8 cellular contexts compared by ENCODE assay signal in the genomic region with DNA sequence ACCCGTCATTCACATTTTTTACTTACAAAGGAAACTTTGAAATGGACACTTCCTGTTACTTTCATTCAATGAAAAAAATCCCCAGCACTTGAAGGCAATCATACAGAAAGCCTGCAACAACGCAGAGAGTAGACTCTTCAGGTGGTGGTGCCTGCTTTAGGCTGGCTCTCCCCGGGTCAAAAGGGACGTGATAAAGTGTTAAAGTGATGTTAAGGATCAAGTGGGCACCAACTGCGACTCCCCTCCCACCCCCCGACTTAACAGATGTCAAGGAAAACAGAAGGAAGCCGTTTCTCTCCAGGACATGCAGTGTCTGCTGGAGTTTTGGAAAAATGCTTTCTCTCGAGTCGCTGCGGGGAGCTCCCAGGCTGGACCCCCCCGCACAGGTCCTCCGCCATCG. TPM values are rescaled to one million over a fixed set of nuclear protein-coding genes. Genes with fewer than 3 reads are reported as not detected.
DNase-seq lines count a peak whose midpoint lies in the region; ATAC-seq and TF ChIP-seq lines count a peak whose summit lies in the region.

No MANE protein-coding gene starts in this region.

- H4K20me1 ChIP-seq in BLaER1 treated with 17β-estradiol and CSF1 and Interleukin-3, amounts not matched to agents 10 nM and 100 nM, result peaks cover 0 to 5% (median 0%) of the 10 kb centered on the region in 11 experiments; a peak in 3 of 22 replicates

- TF ChIP-seq CTCF in HEK293 (tag by site-specific recombination; IDR thresholded peaks at IDR 0.05) (no peak), upper lobe of left lung (IDR thresholded peaks at IDR 0.05) (no peak)

- H3K4me3 ChIP-seq in BLaER1 treated with 17β-estradiol and CSF1 and Interleukin-3, amounts not matched to agents 10 nM and 100 nM, result peak overlapping the region in 9 of 10 experiments; percentile 23 to 68 (median 64); a peak in 12 of 20 replicates
- H3K4me3 ChIP-seq in HEK293 (ENCODE audit: low read depth, low read length) (peak overlapping the region; percentile 25), upper lobe of left lung (peak overlapping the region in 3 of 4 donors; percentile 58 to 60 (median 58))

- H3K27me3 ChIP-seq in BLaER1 treated with 17β-estradiol and CSF1 and Interleukin-3, amounts not matched to agents 10 nM and 100 nM, result peaks cover 11 to 19% (median 15%) of the 10 kb centered on the region in 11 experiments; a peak in 20 of 22 replicates
- peaks cover 0 to 14% (median 6%) of the 10 kb centered on the region in 4 donors for H3K27me3 ChIP-seq in upper lobe of left lung

- peak in 1 of 2 donors; percentile 5 for DNase-seq in activated naive CD4-positive, alpha-beta T cell treated with anti-CD3 and anti-CD28 coated beads, Interleukin-2, amount 50 U/mL, for 72 hours (ENCODE audit: low spot score in 2 of 2)
- peak; percentile 18 for DNase-seq in kidney tubule cell (ENCODE audit: low spot score)
- no peak for DNase-seq in upper lobe of left lung

- WGBS in upper lobe of left lung, 2 donors, result 0 to 3% methylated on average over 6 to 13 of the region's 13 CpGs

- no peaks in the 10 kb centered on the region for H3K36me3 Mint-ChIP-seq in activated naive CD4-positive, alpha-beta T cell treated with anti-CD3 and anti-CD28 coated beads, Interleukin-2, amount 50 U/mL, for 72 hours

- no peak overlapping the region for H3K27ac Mint-ChIP-seq in activated naive CD4-positive, alpha-beta T cell treated with anti-CD3 and anti-CD28 coated beads, Interleukin-2, amount 50 U/mL, for 72 hours

- H3K9ac ChIP-seq in BLaER1 treated with 17β-estradiol and CSF1 and Interleukin-3, amounts not matched to agents 10 nM and 100 nM, result peak overlapping the region in 6 of 11 experiments; percentile 52 to 59 (median 56); a peak in 9 of 22 replicates

- CTCF ChIA-PET in HEK293 (lab: Yijun Ruan, JAX), result interaction anchor here (1.1 to 1.6 kb wide), 3 partner anchors 23 to 39 kb away, joined by 4 to 6 read pairs (median 6); no protein-coding TSS in a partner anchor

- POLR2A ChIA-PET in HEK293 (lab: Yijun Ruan, JAX), result interaction anchor here (0.7 to 1.1 kb wide), 4 partner anchors 9 to 32 kb away, joined by 3 to 4 read pairs (median 4); a partner anchor contains a TSS

- peak overlapping the region in 6 of 11 experiments; percentile 24 to 66 (median 44); a peak in 10 of 22 replicates for H3K27ac ChIP-seq in BLaER1 treated with 17β-estradiol and CSF1 and Interleukin-3, amounts not matched to agents 10 nM and 100 nM
- H3K27ac ChIP-seq in HEK293 (ENCODE audit: extremely low read depth, low read depth, low read length) (no peak overlapping the region; the same call in 1 of the 2 replicates), upper lobe of left lung (no peak overlapping the region)

- peak; percentile 12 to 25 for ATAC-seq in activated naive CD4-positive, alpha-beta T cell treated with anti-CD3 and anti-CD28 coated beads, Interleukin-2, amount 50 U/mL, for 72 hours
- ATAC-seq in upper lobe of left lung (ENCODE audit: low FRiP score in 2 of 2), result no peak
- no peak for ATAC-seq in GM18870 (IDR thresholded peaks at IDR 0.05; ENCODE audit: unreplicated experiment)
- ATAC-seq in HG02840 (IDR thresholded peaks at IDR 0.05; ENCODE audit: low FRiP score, unreplicated experiment), result no peak
- no peak for ATAC-seq in HG02884 (IDR thresholded peaks at IDR 0.05; ENCODE audit: unreplicated experiment)

- TF ChIP-seq POLR2A in upper lobe of left lung (IDR thresholded peaks at IDR 0.05), result no peak

- no peaks in the 10 kb centered on the region for H3K36me3 ChIP-seq in BLaER1 treated with 17β-estradiol and CSF1 and Interleukin-3, amounts not matched to agents 10 nM and 100 nM
- H3K36me3 ChIP-seq in HEK293 (ENCODE audit: control insufficient read depth in 2 of 2, insufficient read depth in 1 of 2, low read length in 2 of 2) (no peaks in the 10 kb centered on the region), upper lobe of left lung (no peaks in the 10 kb centered on the region)

- no peak for TF ChIP-seq EP300 in upper lobe of left lung (IDR thresholded peaks at IDR 0.05)

- peaks cover 12 to 43% (median 21%) of the 10 kb centered on the region in 10 experiments; a peak in 16 of 20 replicates for H3K4me1 ChIP-seq in BLaER1 treated with 17β-estradiol and CSF1 and Interleukin-3, amounts not matched to agents 10 nM and 100 nM
- H3K4me1 ChIP-seq in HEK293 (ENCODE audit: control insufficient read depth, insufficient read depth, low read length), result peaks cover 3% of the 10 kb centered on the region; the same call in 1 of the 2 replicates
- peaks cover 9 to 17% (median 13%) of the 10 kb centered on the region in 4 donors for H3K4me1 ChIP-seq in upper lobe of left lung

- H3K9me3 Mint-ChIP-seq in activated naive CD4-positive, alpha-beta T cell treated with anti-CD3 and anti-CD28 coated beads, Interleukin-2, amount 50 U/mL, for 72 hours, result no peaks in the 10 kb centered on the region

- H3K4me2 ChIP-seq in BLaER1 treated with 17β-estradiol and CSF1 and Interleukin-3, amounts not matched to agents 10 nM and 100 nM, result peak overlapping the region; percentile 68 to 83 (median 79)

- no peaks in the 10 kb centered on the region for H3K9me3 ChIP-seq in BLaER1 treated with 17β-estradiol and CSF1 and Interleukin-3, amounts not matched to agents 10 nM and 100 nM (replicated peaks in 1 of 11)
- H3K9me3 ChIP-seq in HEK293 (ENCODE audit: control insufficient read depth, insufficient read depth, low read depth, low read length) (no peaks in the 10 kb centered on the region), upper lobe of left lung (no peaks in the 10 kb centered on the region)

TF ChIP-seq in HEK293, 187 proteins besides CTCF, POLR2A, EP300 and RAD21 (continues in another document):
- TF ChIP-seq ZNF138 (tag by site-specific recombination; IDR thresholded peaks at IDR 0.05; ENCODE audit: borderline replicate concordance) (no peak), ZNF549 (tag by site-specific recombination; IDR thresholded peaks at IDR 0.05) (no peak), SCRT2 (tag by site-specific recombination; IDR thresholded peaks at IDR 0.05) (peak; percentile 34; the same call in 1 of the 2 replicates), ZNF423 (tag by site-specific recombination; IDR thresholded peaks at IDR 0.05) (no peak), ZNF202 (tag by site-specific recombination; IDR thresholded peaks at IDR 0.05; ENCODE audit: borderline replicate concordance) (no peak), ZNF121 (tag by site-specific recombination; IDR thresholded peaks at IDR 0.05) (no peak), ZIC2 (tag by site-specific recombination; IDR thresholded peaks at IDR 0.05) (peak; percentile 80), PRDM1 (tag by site-specific recombination; IDR thresholded peaks at IDR 0.05) (peak; percentile 52)
- TF ChIP-seq, protein P1, sequence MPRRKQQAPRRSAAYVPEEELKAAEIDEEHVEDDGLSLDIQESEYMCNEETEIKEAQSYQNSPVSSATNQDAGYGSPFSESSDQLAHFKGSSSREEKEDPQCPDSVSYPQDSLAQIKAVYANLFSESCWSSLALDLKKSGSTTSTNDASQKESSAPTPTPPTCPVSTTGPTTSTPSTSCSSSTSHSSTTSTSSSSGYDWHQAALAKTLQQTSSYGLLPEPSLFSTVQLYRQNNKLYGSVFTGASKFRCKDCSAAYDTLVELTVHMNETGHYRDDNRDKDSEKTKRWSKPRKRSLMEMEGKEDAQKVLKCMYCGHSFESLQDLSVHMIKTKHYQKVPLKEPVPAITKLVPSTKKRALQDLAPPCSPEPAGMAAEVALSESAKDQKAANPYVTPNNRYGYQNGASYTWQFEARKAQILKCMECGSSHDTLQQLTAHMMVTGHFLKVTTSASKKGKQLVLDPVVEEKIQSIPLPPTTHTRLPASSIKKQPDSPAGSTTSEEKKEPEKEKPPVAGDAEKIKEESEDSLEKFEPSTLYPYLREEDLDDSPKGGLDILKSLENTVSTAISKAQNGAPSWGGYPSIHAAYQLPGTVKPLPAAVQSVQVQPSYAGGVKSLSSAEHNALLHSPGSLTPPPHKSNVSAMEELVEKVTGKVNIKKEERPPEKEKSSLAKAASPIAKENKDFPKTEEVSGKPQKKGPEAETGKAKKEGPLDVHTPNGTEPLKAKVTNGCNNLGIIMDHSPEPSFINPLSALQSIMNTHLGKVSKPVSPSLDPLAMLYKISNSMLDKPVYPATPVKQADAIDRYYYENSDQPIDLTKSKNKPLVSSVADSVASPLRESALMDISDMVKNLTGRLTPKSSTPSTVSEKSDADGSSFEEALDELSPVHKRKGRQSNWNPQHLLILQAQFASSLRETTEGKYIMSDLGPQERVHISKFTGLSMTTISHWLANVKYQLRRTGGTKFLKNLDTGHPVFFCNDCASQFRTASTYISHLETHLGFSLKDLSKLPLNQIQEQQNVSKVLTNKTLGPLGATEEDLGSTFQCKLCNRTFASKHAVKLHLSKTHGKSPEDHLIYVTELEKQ (tag by site-specific recombination; IDR thresholded peaks at IDR 0.05; ENCODE audit: borderline replicate concordance), result no peak
- TF ChIP-seq, protein P2, sequence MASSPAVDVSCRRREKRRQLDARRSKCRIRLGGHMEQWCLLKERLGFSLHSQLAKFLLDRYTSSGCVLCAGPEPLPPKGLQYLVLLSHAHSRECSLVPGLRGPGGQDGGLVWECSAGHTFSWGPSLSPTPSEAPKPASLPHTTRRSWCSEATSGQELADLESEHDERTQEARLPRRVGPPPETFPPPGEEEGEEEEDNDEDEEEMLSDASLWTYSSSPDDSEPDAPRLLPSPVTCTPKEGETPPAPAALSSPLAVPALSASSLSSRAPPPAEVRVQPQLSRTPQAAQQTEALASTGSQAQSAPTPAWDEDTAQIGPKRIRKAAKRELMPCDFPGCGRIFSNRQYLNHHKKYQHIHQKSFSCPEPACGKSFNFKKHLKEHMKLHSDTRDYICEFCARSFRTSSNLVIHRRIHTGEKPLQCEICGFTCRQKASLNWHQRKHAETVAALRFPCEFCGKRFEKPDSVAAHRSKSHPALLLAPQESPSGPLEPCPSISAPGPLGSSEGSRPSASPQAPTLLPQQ (tag by site-specific recombination; IDR thresholded peaks at IDR 0.05), result no peak

RNA-seq across cellular contexts. Expression of a gene that starts 0.4 kb away (rescaled TPM):
- total RNA-seq in activated naive CD4-positive, alpha-beta T cell treated with anti-CD3 and anti-CD28 coated beads, Interleukin-2, amount 50 U/mL, for 72 hours, result under 1 TPM; 0.39 to 0.58 TPM
- total RNA-seq in upper lobe of left lung, result 1 to 10 TPM in 4 of 6 donors, under 1 TPM in 2; 0.59 to 6.3 (median 4.5) TPM

RNA-seq across cellular contexts. Expression of a gene that starts 31.4 kb away (rescaled TPM):
- total RNA-seq in activated naive CD4-positive, alpha-beta T cell treated with anti-CD3 and anti-CD28 coated beads, Interleukin-2, amount 50 U/mL, for 72 hours, result not detected
- not detected for total RNA-seq in upper lobe of left lung

RNA-seq across cellular contexts. Expression of a gene that starts 32.1 kb away (rescaled TPM):
- 10 to 100 TPM; 41.7 to 51.1 TPM for total RNA-seq in activated naive CD4-positive, alpha-beta T cell treated with anti-CD3 and anti-CD28 coated beads, Interleukin-2, amount 50 U/mL, for 72 hours
- 10 to 100 TPM; 17.8 to 34.7 (median 25.0) TPM for total RNA-seq in upper lobe of left lung

Comparison
In these comparisons a context has a peak if more than half of its experiments do, and no peak if none do; other contexts are left out.
1. H3K27ac ChIP-seq: peak in BLaER1 treated with 17β-estradiol and CSF1 and Interleukin-3, amounts not matched to agents 10 nM and 100 nM (6 of 11); none in HEK293 (single experiment) and upper lobe of left lung (0 of 4).
2. ATAC-seq: peak in activated naive CD4-positive, alpha-beta T cell treated with anti-CD3 and anti-CD28 coated beads, Interleukin-2, amount 50 U/mL, for 72 hours (2 of 2); none in upper lobe of left lung (0 of 2), GM18870 (single experiment), HG02840 (single experiment) and HG02884 (single experiment).
3. Peak in every context shown above with its lines, with median percentiles within 50 percentile points of each other: H3K4me3 ChIP-seq.